ENCODE assay signal across 8 cellular contexts in genomic region chr19:13794388-13794751, GRCh38. TPM values are rescaled to one million over a fixed set of nuclear protein-coding genes. Genes with fewer than 3 reads are reported as not detected.
DNase-seq lines count a peak whose midpoint lies in the region; ATAC-seq and TF ChIP-seq lines count a peak whose summit lies in the region.

No MANE protein-coding gene starts in this region.

- peaks cover 13% of the 10 kb centered on the region for H3K4me1 ChIP-seq in RWPE2 (ENCODE audit: insufficient read depth, poor library complexity, severe bottlenecking)
- H3K4me1 ChIP-seq in naive thymus-derived CD4-positive, alpha-beta T cell (ENCODE audit: control insufficient read depth in 2 of 2, insufficient read depth in 2 of 2, low read length in 2 of 2) = peaks cover 14 to 27% of the 10 kb centered on the region in 2 donors

- no peak for TF ChIP-seq CTCF in RWPE2 (IDR thresholded peaks at IDR 0.05; ENCODE audit: poor library complexity, severe bottlenecking)

- H3K9me3 ChIP-seq in RWPE2 (ENCODE audit: severe bottlenecking) = no peaks in the 10 kb centered on the region
- no peaks in the 10 kb centered on the region for H3K9me3 ChIP-seq in naive thymus-derived CD4-positive, alpha-beta T cell (ENCODE audit: control insufficient read depth in 2 of 3, low read length in 3 of 3)

- no peaks in the 10 kb centered on the region for H3K27me3 ChIP-seq in RWPE2 (ENCODE audit: insufficient read depth, poor library complexity, severe bottlenecking)
- no peaks in the 10 kb centered on the region for H3K27me3 ChIP-seq in naive thymus-derived CD4-positive, alpha-beta T cell (ENCODE audit: control insufficient read depth in 2 of 2, insufficient read depth in 2 of 2, low read length in 2 of 2)

- DNase-seq in NCI-H146 (lab: John Stamatoyannopoulos, UW) (peak; percentile 17), NCI-H146 treated with DMSO at 0.1 percent for 48 hours (lab: John Stamatoyannopoulos, UW; ENCODE audit: unreplicated experiment) (no peak), RWPE2 (ENCODE audit: low spot score) (no peak), epithelial cell of prostate (ENCODE audit: low read depth, low spot score) (peak; percentile 55)
- DNase-seq in naive thymus-derived CD4-positive, alpha-beta T cell = peak in 2 of 9 donors; percentile 22 to 35

- no peaks in the 10 kb centered on the region for H3K36me3 ChIP-seq in RWPE2 (ENCODE audit: low read depth)
- H3K36me3 ChIP-seq in naive thymus-derived CD4-positive, alpha-beta T cell (ENCODE audit: control insufficient read depth in 2 of 3, insufficient read depth in 3 of 3, low read length in 3 of 3) = no peaks in the 10 kb centered on the region

- intact Hi-C loops in naive thymus-derived CD4-positive, alpha-beta T cell (cut with micrococcal nuclease) = no loop called here

- peak overlapping the region; percentile 98 for H3K4me3 ChIP-seq in RWPE2 (ENCODE audit: severe bottlenecking)
- H3K4me3 ChIP-seq in naive thymus-derived CD4-positive, alpha-beta T cell (ENCODE audit: low read length) = peak overlapping the region; percentile 84

- peak overlapping the region; percentile 93 to 97 (median 94) for H3K4me3 Mint-ChIP-seq in naive thymus-derived CD4-positive, alpha-beta T cell

- peak overlapping the region; percentile 91 for H3K27ac ChIP-seq in RWPE2 (ENCODE audit: poor library complexity, severe bottlenecking)
- H3K27ac ChIP-seq in epithelial cell of prostate = peak overlapping the region; percentile 97
- peak overlapping the region; percentile 56 for H3K27ac ChIP-seq in naive thymus-derived CD4-positive, alpha-beta T cell (ENCODE audit: low read depth, low read length)

- no peaks in the 10 kb centered on the region for H3K9me3 Mint-ChIP-seq in naive thymus-derived CD4-positive, alpha-beta T cell

- no peaks in the 10 kb centered on the region for H3K36me3 Mint-ChIP-seq in naive thymus-derived CD4-positive, alpha-beta T cell

- no peaks in the 10 kb centered on the region for H3K27me3 Mint-ChIP-seq in naive thymus-derived CD4-positive, alpha-beta T cell

- no peak for ATAC-seq in RWPE2 (ENCODE audit: low read depth)
- no peak for ATAC-seq in naive thymus-derived CD4-positive, alpha-beta T cell
- no peak for ATAC-seq in GM21390 (IDR thresholded peaks at IDR 0.05; ENCODE audit: unreplicated experiment)
- no peak for ATAC-seq in GM18870 (IDR thresholded peaks at IDR 0.05; ENCODE audit: unreplicated experiment)
- no peak for ATAC-seq in HG02884 (IDR thresholded peaks at IDR 0.05; ENCODE audit: unreplicated experiment)

- H3K4me1 Mint-ChIP-seq in naive thymus-derived CD4-positive, alpha-beta T cell = peaks cover 22 to 48% (median 38%) of the 10 kb centered on the region in 7 donors

- POLR2A ChIA-PET in naive thymus-derived CD4-positive, alpha-beta T cell (lab: Charles Lee) = interaction anchor here (1.0 to 2.3 kb wide), 5 partner anchors 8 to 212 kb away, joined by 3 to 17 read pairs (median 9); partner anchors contain the start of gene RFX1

- CTCF ChIA-PET in naive thymus-derived CD4-positive, alpha-beta T cell (lab: Charles Lee) = interaction anchor here (0.8 to 1.8 kb wide), 3 partner anchors 9 to 68 kb away, joined by 3 to 4 read pairs (median 3); no protein-coding TSS in a partner anchor

- peak overlapping the region; percentile 89 to 97 (median 95) for H3K27ac Mint-ChIP-seq in naive thymus-derived CD4-positive, alpha-beta T cell

RNA-seq across cellular contexts. Expression of gene ZSWIM4, which starts 0.9 kb away (rescaled TPM):
- total RNA-seq in naive thymus-derived CD4-positive, alpha-beta T cell = 1 to 10 TPM; 4.8 to 7.8 (median 5.9) TPM
- 1 to 10 TPM in 1 of 2 donors, under 1 TPM in 1; 0.73 to 1.6 TPM for polyA plus RNA-seq in naive thymus-derived CD4-positive, alpha-beta T cell

RNA-seq across cellular contexts. Expression of gene C19orf53, which starts 20.1 kb away (rescaled TPM):
- 100 to 1,000 TPM in 1 of 5 experiments, 10 to 100 TPM in 4; 57.2 to 108 (median 86.2) TPM for total RNA-seq in naive thymus-derived CD4-positive, alpha-beta T cell
- 100 to 1,000 TPM; 203 to 289 TPM for polyA plus RNA-seq in naive thymus-derived CD4-positive, alpha-beta T cell

RNA-seq across cellular contexts. Expression of gene MRI1, which starts 30.0 kb away (rescaled TPM):
- total RNA-seq in naive thymus-derived CD4-positive, alpha-beta T cell = 10 to 100 TPM; 29.1 to 56.2 (median 49.2) TPM
- polyA plus RNA-seq in naive thymus-derived CD4-positive, alpha-beta T cell = 10 to 100 TPM in 1 of 2 donors, 1 to 10 TPM in 1; 7.1 to 22.4 TPM

Comparison
In these comparisons a context has a peak if more than half of its experiments do, and no peak if none do; other contexts are left out.
1. DNase-seq: peak in NCI-H146 (single experiment) and epithelial cell of prostate (single experiment); none in NCI-H146 treated with DMSO at 0.1 percent for 48 hours (single experiment) and RWPE2 (single experiment).
2. Peak in every context shown above with its lines, with median percentiles within 50 percentile points of each other: H3K27ac ChIP-seq.